In genomic region chr21:44400791-44401385, GRCh38 we compare ENCODE assay signal across 22 cellular contexts. TPM values are rescaled to one million over a fixed set of nuclear protein-coding genes. Genes with fewer than 3 reads are reported as not detected.
A peak's percentile ranks its signal among the peaks of the same experiment; 100 is the strongest.
DNase-seq lines count a peak whose midpoint lies in the region; ATAC-seq, FAIRE-seq and TF ChIP-seq lines count a peak whose summit lies in the region.
"Had no signal": no experiment of that assay in that cellular context is flagged by ENCODE, and none has a peak within 500 bp of the region (broad histone marks: within the 10 kb centered on the region; RNA-seq: fewer than 3 reads in every experiment).

No MANE protein-coding gene starts in this region.

- H3K9me3 Mint-ChIP-seq in activated CD4-positive, alpha-beta T cell treated with anti-CD3 and anti-CD28 coated beads, Interleukin-2, amount 10 ng/mL, durations not matched to agents 24 days and 14 days = no peaks in the 10 kb centered on the region

- intact Hi-C loops in kidney (cut with DNase I) = no loop called here
- intact Hi-C loops in testis (cut with DNase I; ENCODE audit: low total_unique reads) = no loop called here
- intact Hi-C loops in activated CD4-positive, alpha-beta T cell treated with anti-CD3 and anti-CD28 coated beads, Interleukin-2, amount 10 ng/mL, durations not matched to agents 24 days and 14 days (cut with micrococcal nuclease) = no loop called here

- H3K9ac ChIP-seq in kidney (ENCODE audit: low read length in 2 of 2) = no peak overlapping the region
- H3K9ac ChIP-seq: GM23248 had no signal

- WGBS in testis, 2 donors = 84% methylated on average over 11 to 14 of the region's 14 CpGs

- H3K27me3 Mint-ChIP-seq in activated CD4-positive, alpha-beta T cell treated with anti-CD3 and anti-CD28 coated beads, Interleukin-2, amount 10 ng/mL, durations not matched to agents 24 days and 14 days = no peaks in the 10 kb centered on the region

- H3K27me3 ChIP-seq in testis = no peaks in the 10 kb centered on the region
- H3K27me3 ChIP-seq: BE2C had no signal

- no peak overlapping the region for H3K27ac ChIP-seq in kidney (ENCODE audit: low read depth in 2 of 2, low read length in 2 of 2)
- H3K27ac ChIP-seq in testis = no peak overlapping the region
- H3K27ac ChIP-seq: 22Rv1, GM23248 had no signal

- H3K4me3 ChIP-seq in kidney (ENCODE audit: low read length in 2 of 2) (no peak overlapping the region), testis (no peak overlapping the region)
- H3K4me3 ChIP-seq: GM23248 had no signal

- H3K36me3 Mint-ChIP-seq in activated CD4-positive, alpha-beta T cell treated with anti-CD3 and anti-CD28 coated beads, Interleukin-2, amount 10 ng/mL, durations not matched to agents 24 days and 14 days (ENCODE audit: low read depth) = peaks cover 6% of the 10 kb centered on the region

- TF ChIP-seq POLR2A in testis (IDR thresholded peaks at IDR 0.05) = no peak

- H3K4me3 Mint-ChIP-seq in activated CD4-positive, alpha-beta T cell treated with anti-CD3 and anti-CD28 coated beads, Interleukin-2, amount 10 ng/mL, durations not matched to agents 24 days and 14 days = no peak overlapping the region

- peak; percentile 49 for DNase-seq in activated CD8-positive, alpha-beta memory T cell treated with anti-CD3 and anti-CD28 coated beads for 24 hours
- no peak for DNase-seq in activated CD8-positive, alpha-beta memory T cell treated with anti-CD3 and anti-CD28 coated beads, Interleukin-2, amount 50 U/mL, for 4 hours
- peak; percentile 10 for DNase-seq in AG20443 (ENCODE audit: low spot score)
- peak; percentile 69 for DNase-seq in kidney
- DNase-seq in testis = peak; percentile 5
- no peak for DNase-seq in activated CD4-positive, alpha-beta T cell treated with anti-CD3 and anti-CD28 coated beads, Interleukin-2, amount 10 ng/mL, durations not matched to agents 24 days and 14 days
- DNase-seq: BE2C; GM23248; Karpas-422; NCI-H1105; NCI-H146; NCI-H2029; NCI-H446 treated with DMSO at 0.1 percent for 48 hours; NCI-H526; NCI-H82; NK-92 treated with Interleukin-12 subunit alpha and Interleukin-12 subunit beta, amount 100 ng/mL, for 24 hours; PC-3 had no signal

- H3K4me1 ChIP-seq in kidney (ENCODE audit: control insufficient read depth in 1 of 2, insufficient read depth in 1 of 2, low read depth in 1 of 2, low read length in 2 of 2) = no peaks in the 10 kb centered on the region
- no peaks in the 10 kb centered on the region for H3K4me1 ChIP-seq in testis
- H3K4me1 ChIP-seq: BE2C had no signal

- no peaks in the 10 kb centered on the region for H3K36me3 ChIP-seq in kidney (ENCODE audit: control insufficient read depth in 1 of 2, insufficient read depth in 2 of 2, low read length in 2 of 2)
- no peaks in the 10 kb centered on the region for H3K36me3 ChIP-seq in testis (ENCODE audit: low read depth, missing control alignments)
- H3K36me3 ChIP-seq: BE2C had no signal

- no peaks in the 10 kb centered on the region for H3K4me1 Mint-ChIP-seq in activated CD4-positive, alpha-beta T cell treated with anti-CD3 and anti-CD28 coated beads, Interleukin-2, amount 10 ng/mL, durations not matched to agents 24 days and 14 days

- no peak overlapping the region for H3K27ac Mint-ChIP-seq in activated CD4-positive, alpha-beta T cell treated with anti-CD3 and anti-CD28 coated beads, Interleukin-2, amount 10 ng/mL, durations not matched to agents 24 days and 14 days

- no peaks in the 10 kb centered on the region for H3K9me3 ChIP-seq in kidney (ENCODE audit: control insufficient read depth in 1 of 2, low read length in 2 of 2)
- H3K9me3 ChIP-seq in testis = no peaks in the 10 kb centered on the region
- H3K9me3 ChIP-seq: BE2C had no signal

- no peak for FAIRE-seq in kidney (lab: Jason Lieb, UNC)
- FAIRE-seq: D721Med had no signal

- no peak for ATAC-seq in activated CD4-positive, CD25-positive, alpha-beta regulatory T cell treated with anti-CD3 and anti-CD28 coated beads, Interleukin-2, amount 50 U/mL, for 24 hours
- ATAC-seq in GM21515 (IDR thresholded peaks at IDR 0.05; ENCODE audit: unreplicated experiment) = no peak
- ATAC-seq: PC-3 had no signal

- TF ChIP-seq CTCF in kidney (IDR thresholded peaks at IDR 0.05; ENCODE audit: borderline replicate concordance, extremely low read depth, insufficient read depth) = no peak
- TF ChIP-seq CTCF in testis (IDR thresholded peaks at IDR 0.05) = no peak

RNA-seq across cellular contexts. Expression of gene TRPM2, which starts 47.5 kb away (rescaled TPM):
- total RNA-seq in kidney = 11.5 TPM
- polyA plus RNA-seq in kidney (ENCODE audit: insufficient read depth, low read depth, low replicate concordance) = 2.0 TPM
- 1 to 10 TPM; 3.0 to 3.9 TPM for total RNA-seq in testis
- 4.9 TPM for polyA plus RNA-seq in testis (ENCODE audit: insufficient read depth, low read depth, low replicate concordance)
- total RNA-seq in activated CD4-positive, alpha-beta T cell treated with anti-CD3 and anti-CD28 coated beads, Interleukin-2, amount 10 ng/mL, durations not matched to agents 24 days and 14 days = 9.1 and 9.8 TPM in 2 replicates
- total RNA-seq: HT-29 had no signal
- polyA plus RNA-seq: GM23248 had no signal

RNA-seq across cellular contexts. Expression of gene LRRC3, which starts 54.4 kb away (rescaled TPM):
- total RNA-seq in kidney (1.4 TPM), testis (10 to 100 TPM in 1 of 2 donors, 1 to 10 TPM in 1; 8.3 to 11.8 TPM)
- polyA plus RNA-seq in kidney (ENCODE audit: insufficient read depth, low read depth, low replicate concordance) (0.60 TPM), testis (ENCODE audit: insufficient read depth, low read depth, low replicate concordance) (4.9 TPM)
- total RNA-seq in activated CD4-positive, alpha-beta T cell treated with anti-CD3 and anti-CD28 coated beads, Interleukin-2, amount 10 ng/mL, durations not matched to agents 24 days and 14 days = 2.3 and 2.4 TPM in 2 replicates

Comparison
In these comparisons a context has a peak if more than half of its experiments do, and no peak if none do; other contexts are left out.
1. DNase-seq: peak in activated CD8-positive, alpha-beta memory T cell treated with anti-CD3 and anti-CD28 coated beads for 24 hours (single experiment), AG20443 (single experiment), kidney (single experiment) and testis (single experiment); none in activated CD8-positive, alpha-beta memory T cell treated with anti-CD3 and anti-CD28 coated beads, Interleukin-2, amount 50 U/mL, for 4 hours (single experiment) and activated CD4-positive, alpha-beta T cell treated with anti-CD3 and anti-CD28 coated beads, Interleukin-2, amount 10 ng/mL, durations not matched to agents 24 days and 14 days (single experiment).